ENCODE assay signal across 30 cellular contexts in genomic region chr6:10640402-10640801, GRCh38. TPM values are rescaled to one million over a fixed set of nuclear protein-coding genes. Genes with fewer than 3 reads are reported as not detected.
"Had no signal": no experiment of that assay in that cellular context is flagged by ENCODE, and none has a peak within 500 bp of the region (broad histone marks: within the 10 kb centered on the region; RNA-seq: fewer than 3 reads in every experiment).

No MANE protein-coding gene starts in this region.

- H3K27ac Mint-ChIP-seq: activated B cell treated with CpG ODN at 0.5 μM for 24 hours; activated CD4-positive, alpha-beta memory T cell treated with anti-CD3 and anti-CD28 coated beads, Interleukin-2, amount 10 ng/mL, durations not matched to agents 7 days and 5 days; activated CD4-positive, alpha-beta T cell treated with anti-CD3 and anti-CD28 coated beads, Interleukin-2, amount 10 ng/mL, durations not matched to agents 7 days and 5 days; activated naive CD8-positive, alpha-beta T cell; activated T-helper 17 cell treated with anti-CD3 and anti-CD28 coated beads, Interleukin-2, amount 50 U/mL, for 72 hours; effector memory CD8-positive, alpha-beta T cell had no signal

- H3K27me3 ChIP-seq: esophagus squamous epithelium had no signal

- FAIRE-seq: astrocyte, colon, frontal cortex, TTC549 had no signal

- ATAC-seq: activated CD4-positive, CD25-positive, alpha-beta regulatory T cell treated with anti-CD3 and anti-CD28 coated beads, Interleukin-2, amount 50 U/mL, for 24 hours; activated T-cell treated with anti-CD3 and anti-CD28 coated beads, Interleukin-2, amount 50 U/mL, for 4 hours; activated T-helper 17 cell treated with anti-CD3 and anti-CD28 coated beads, Interleukin-2, amount 50 U/mL, for 72 hours; effector memory CD8-positive, alpha-beta T cell had no signal

- H3K4me1 ChIP-seq: esophagus squamous epithelium had no signal

- H3K36me3 ChIP-seq: esophagus squamous epithelium, WERI-Rb-1 had no signal

- H3K27me3 Mint-ChIP-seq: activated B cell treated with CpG ODN at 0.5 μM for 24 hours had no signal

- H3K36me3 Mint-ChIP-seq: activated naive CD8-positive, alpha-beta T cell had no signal

- DNase-seq: activated B cell treated with CpG ODN at 0.5 μM for 24 hours; activated CD4-positive, alpha-beta memory T cell treated with anti-CD3 and anti-CD28 coated beads, Interleukin-2, amount 10 ng/mL, durations not matched to agents 7 days and 5 days; activated CD4-positive, alpha-beta T cell treated with anti-CD3 and anti-CD28 coated beads, Interleukin-2, amount 10 ng/mL, durations not matched to agents 7 days and 5 days; activated CD4-positive, alpha-beta T cell treated with anti-CD3 and anti-CD28 coated beads, Interleukin-2, amount 50 U/mL, for 4 hours; activated CD8-positive, alpha-beta memory T cell treated with anti-CD3 and anti-CD28 coated beads, Interleukin-2, amount 50 U/mL, for 48 hours; activated effector memory CD4-positive, alpha-beta T cell treated with Interleukin-2 at 50 U/mL for 16 hours; activated gamma-delta T cell treated with Interleukin-2 at 50 U/mL for 16 hours; activated naive CD4-positive, alpha-beta T cell treated with anti-CD3 and anti-CD28 coated beads, Interleukin-2, amount 50 U/mL, for 16 hours; activated naive CD4-positive, alpha-beta T cell treated with Interleukin-2 at 50 U/mL for 16 hours; activated T-cell treated with anti-CD3 and anti-CD28 coated beads, Interleukin-2, amount 50 U/mL, for 4 hours; amniotic stem cell; anterior cingulate cortex; caudate nucleus; cortex of kidney; dermis blood vessel endothelial cell; effector CD4-positive, alpha-beta T cell; effector memory CD8-positive, alpha-beta T cell; esophagus squamous epithelium; head of caudate nucleus; hypothalamus; T-helper 2 cell; WERI-Rb-1 had no signal

- H3K9me3 Mint-ChIP-seq: activated B cell treated with CpG ODN at 0.5 μM for 24 hours; activated CD4-positive, alpha-beta memory T cell treated with anti-CD3 and anti-CD28 coated beads, Interleukin-2, amount 10 ng/mL, durations not matched to agents 7 days and 5 days; activated CD4-positive, alpha-beta T cell treated with anti-CD3 and anti-CD28 coated beads, Interleukin-2, amount 10 ng/mL, durations not matched to agents 7 days and 5 days; activated T-cell treated with anti-CD3 and anti-CD28 coated beads, Interleukin-2, amount 50 U/mL, for 4 hours; activated T-helper 17 cell treated with anti-CD3 and anti-CD28 coated beads, Interleukin-2, amount 50 U/mL, for 72 hours; effector memory CD8-positive, alpha-beta T cell had no signal

- H3K4me1 Mint-ChIP-seq: activated T-helper 17 cell treated with anti-CD3 and anti-CD28 coated beads, Interleukin-2, amount 50 U/mL, for 72 hours had no signal

- H3K4me3 Mint-ChIP-seq: activated B cell treated with CpG ODN at 0.5 μM for 24 hours; activated CD4-positive, alpha-beta memory T cell treated with anti-CD3 and anti-CD28 coated beads, Interleukin-2, amount 10 ng/mL, durations not matched to agents 7 days and 5 days; activated CD4-positive, alpha-beta T cell treated with anti-CD3 and anti-CD28 coated beads, Interleukin-2, amount 10 ng/mL, durations not matched to agents 7 days and 5 days; activated naive CD8-positive, alpha-beta T cell; activated T-cell treated with anti-CD3 and anti-CD28 coated beads, Interleukin-2, amount 50 U/mL, for 4 hours; activated T-helper 17 cell treated with anti-CD3 and anti-CD28 coated beads, Interleukin-2, amount 50 U/mL, for 72 hours; effector memory CD8-positive, alpha-beta T cell had no signal

- H3K4me3 ChIP-seq: esophagus squamous epithelium had no signal

- H3K9me3 ChIP-seq: esophagus squamous epithelium had no signal

- H3K27ac ChIP-seq: esophagus squamous epithelium, WERI-Rb-1 had no signal

RNA-seq across cellular contexts. Expression of gene C6orf52, which starts 54.0 kb away (rescaled TPM):
- total RNA-seq: activated T-helper 17 cell treated with anti-CD3 and anti-CD28 coated beads, Interleukin-2, amount 50 U/mL, for 72 hours; dermis blood vessel endothelial cell; esophagus squamous epithelium; fibroblast of villous mesenchyme had no signal
